In genomic region chr2:233418052-233418760, GRCh38 we compare ENCODE assay signal across 11 cellular contexts.
DNase-seq lines count a peak whose midpoint lies in the region; FAIRE-seq and TF ChIP-seq lines count a peak whose summit lies in the region.
"Had no signal": no experiment of that assay in that cellular context is flagged by ENCODE, and none has a peak within 500 bp of the region (broad histone marks: within the 10 kb centered on the region; RNA-seq: fewer than 3 reads in every experiment).

No MANE protein-coding gene starts in this region.

- WGBS in stomach, 5 donors = 32 to 51% (median 34%) methylated on average over 3 of the region's 3 CpGs
- WGBS in small intestine, 3 donors = 72 to 77% (median 75%) methylated on average over 3 of the region's 3 CpGs

- H3K4me1 ChIP-seq in stomach (peaks cover 51 to 98% (median 85%) of the 10 kb centered on the region in 4 donors), small intestine (ENCODE audit: control insufficient read depth in 2 of 2, insufficient read depth in 1 of 2, low read depth in 1 of 2, low read length in 1 of 2) (peaks cover 30 to 44% of the 10 kb centered on the region in 2 donors)

- H3K9me3 ChIP-seq in stomach = no peaks in the 10 kb centered on the region
- no peaks in the 10 kb centered on the region for H3K9me3 ChIP-seq in small intestine (ENCODE audit: control insufficient read depth, low read depth)

- H3K27me3 Mint-ChIP-seq in T-helper 2 cell treated with Interferon-gamma antibody and Interleukin-4, amounts not matched to agents 5 μg/mL and 100 μg/mL, for 36 hours (ENCODE audit: low read depth) = no peaks in the 10 kb centered on the region
- H3K27me3 Mint-ChIP-seq in glutamatergic neuron (ENCODE audit: unreplicated experiment) = peaks cover 5% of the 10 kb centered on the region

- H3K27ac Mint-ChIP-seq in T-helper 2 cell treated with Interferon-gamma antibody and Interleukin-4, amounts not matched to agents 5 μg/mL and 100 μg/mL, for 36 hours = peak overlapping the region; percentile 86
- peak overlapping the region; percentile 8 for H3K27ac Mint-ChIP-seq in glutamatergic neuron (ENCODE audit: unreplicated experiment)

- intact Hi-C loops in stomach (cut with DNase I; ENCODE audit: low total_unique reads) = no loop called here

- FAIRE-seq in small intestine (lab: Jason Lieb, UNC) = no peak
- FAIRE-seq: bronchial epithelial cell had no signal

- no peak for TF ChIP-seq CTCF in glutamatergic neuron (IDR thresholded peaks at IDR 0.05; ENCODE audit: partially characterized antibody, unreplicated experiment)
- no peak for TF ChIP-seq CTCF in stomach (IDR thresholded peaks at IDR 0.05)

- H3K27ac ChIP-seq in stomach (peak overlapping the region; percentile 90 to 94 (median 92)), small intestine (ENCODE audit: low read depth in 1 of 2, low read length in 1 of 2) (peak overlapping the region in 1 of 2 donors; percentile 63)

- DNase-seq in activated CD8-positive, alpha-beta memory T cell treated with anti-CD3 and anti-CD28 coated beads for 24 hours = peak; percentile 55
- DNase-seq in activated CD8-positive, alpha-beta memory T cell treated with anti-CD3 and anti-CD28 coated beads, Interleukin-2, amount 50 U/mL, for 4 hours = no peak
- no peak for DNase-seq in T-helper 2 cell treated with Interferon-gamma antibody and Interleukin-4, amounts not matched to agents 5 μg/mL and 100 μg/mL, for 36 hours (ENCODE audit: low spot score)
- DNase-seq in glutamatergic neuron = no peak
- DNase-seq in stomach = peak; percentile 59
- no peak for DNase-seq in small intestine
- no peak for DNase-seq in DMS153 treated with DMSO at 0.1 percent for 48 hours (lab: John Stamatoyannopoulos, UW; ENCODE audit: unreplicated experiment)
- no peak for DNase-seq in NCI-H345 (lab: John Stamatoyannopoulos, UW)
- DNase-seq: activated CD4-positive, CD25-positive, alpha-beta regulatory T cell treated with anti-CD3 and anti-CD28 coated beads, Interleukin-2, amount 50 U/mL, for 72 hours; OCI-M1 had no signal

- H3K36me3 ChIP-seq in stomach (no peaks in the 10 kb centered on the region), small intestine (ENCODE audit: control insufficient read depth in 2 of 2, insufficient read depth in 2 of 2, low read length in 2 of 2) (no peaks in the 10 kb centered on the region)

- H3K27me3 ChIP-seq in stomach = no peaks in the 10 kb centered on the region
- no peaks in the 10 kb centered on the region for H3K27me3 ChIP-seq in small intestine (ENCODE audit: control insufficient read depth in 2 of 2, insufficient read depth in 2 of 2, low read length in 2 of 2)

- no peak for TF ChIP-seq EP300 in stomach (IDR thresholded peaks at IDR 0.05)

- H3K4me3 Mint-ChIP-seq in T-helper 2 cell treated with Interferon-gamma antibody and Interleukin-4, amounts not matched to agents 5 μg/mL and 100 μg/mL, for 36 hours = peak overlapping the region; percentile 82
- no peak overlapping the region for H3K4me3 Mint-ChIP-seq in glutamatergic neuron (ENCODE audit: unreplicated experiment)

- peaks cover 47% of the 10 kb centered on the region for H3K36me3 Mint-ChIP-seq in T-helper 2 cell treated with Interferon-gamma antibody and Interleukin-4, amounts not matched to agents 5 μg/mL and 100 μg/mL, for 36 hours (ENCODE audit: low read depth)
- H3K36me3 Mint-ChIP-seq in glutamatergic neuron (ENCODE audit: unreplicated experiment) = no peaks in the 10 kb centered on the region

- TF ChIP-seq POLR2A in stomach (IDR thresholded peaks at IDR 0.05) = peak in 1 of 4 donors; percentile 12

- no peaks in the 10 kb centered on the region for H3K9me3 Mint-ChIP-seq in T-helper 2 cell treated with Interferon-gamma antibody and Interleukin-4, amounts not matched to agents 5 μg/mL and 100 μg/mL, for 36 hours
- H3K9me3 Mint-ChIP-seq in glutamatergic neuron (ENCODE audit: unreplicated experiment) = peaks cover 6% of the 10 kb centered on the region

- H3K4me1 Mint-ChIP-seq in T-helper 2 cell treated with Interferon-gamma antibody and Interleukin-4, amounts not matched to agents 5 μg/mL and 100 μg/mL, for 36 hours (ENCODE audit: low read depth) = peaks cover 90% of the 10 kb centered on the region
- H3K4me1 Mint-ChIP-seq in glutamatergic neuron (ENCODE audit: low read depth, unreplicated experiment) = peaks cover 17% of the 10 kb centered on the region

- H3K4me3 ChIP-seq in stomach (peak overlapping the region; percentile 29 to 38 (median 35)), small intestine (ENCODE audit: low read depth in 1 of 2, low read length in 2 of 2) (no peak overlapping the region)

Comparison
In these comparisons a context has a peak if more than half of its experiments do, and no peak if none do; other contexts are left out.
1. DNase-seq: peak in activated CD8-positive, alpha-beta memory T cell treated with anti-CD3 and anti-CD28 coated beads for 24 hours (single experiment) and stomach (single experiment); none in activated CD8-positive, alpha-beta memory T cell treated with anti-CD3 and anti-CD28 coated beads, Interleukin-2, amount 50 U/mL, for 4 hours (single experiment), T-helper 2 cell treated with Interferon-gamma antibody and Interleukin-4, amounts not matched to agents 5 μg/mL and 100 μg/mL, for 36 hours (single experiment), glutamatergic neuron (single experiment), small intestine (single experiment), DMS153 treated with DMSO at 0.1 percent for 48 hours (single experiment) and NCI-H345 (single experiment).
2. H3K4me3 ChIP-seq: peak in stomach (4 of 4); none in small intestine (0 of 2).